8 cellular contexts compared by ENCODE assay signal in genomic region chr12:75964150-75964549, GRCh38.
DNase-seq lines count a peak whose midpoint lies in the region; ATAC-seq, FAIRE-seq and TF ChIP-seq lines count a peak whose summit lies in the region.

No MANE protein-coding gene starts in this region.

- no peaks in the 10 kb centered on the region for H3K9me3 ChIP-seq in HCT116 (ENCODE audit: control insufficient read depth in 1 of 2, insufficient read depth in 1 of 2, low read depth in 1 of 2, low read length in 2 of 2)

- TF ChIP-seq RAD21 in HCT116 (IDR thresholded peaks at IDR 0.05; ENCODE audit: low read depth): no peak

- no peaks in the 10 kb centered on the region for H3K9me3 Mint-ChIP-seq in chondrocyte (ENCODE audit: low read depth)

- RAD21 ChIA-PET in HCT116 (lab: Charles Lee; ENCODE audit: low non-redundant PET in 1 of 2, low total read pairs in 2 of 2, uncharacterized antibody in 2 of 2, unreplicated experiment in 2 of 2): no interaction called here

- POLR2A ChIA-PET in GM10248 (lab: Yijun Ruan, JAX) (no interaction called here), HCT116 (lab: Charles Lee) (no interaction called here)

- H2AFZ ChIP-seq in HCT116 (ENCODE audit: low read depth, low read length, poor library complexity, severe bottlenecking): no peak overlapping the region

- DNase-seq in GM10248 (ENCODE audit: extremely low spot score): peak; percentile 26
- no peak for DNase-seq in HCT116 (ENCODE audit: low read depth, low spot score)
- DNase-seq in RPMI8226: peak; percentile 62
- peak; percentile 58 for DNase-seq in medulla oblongata (ENCODE audit: extremely low spot score)
- no peak for DNase-seq in NCI-H1694 (lab: John Stamatoyannopoulos, UW)
- no peak for DNase-seq in chondrocyte (ENCODE audit: low spot score)
- no peak for DNase-seq in D721Med (ENCODE audit: insufficient read length, low spot score)
- no peak for DNase-seq in NCI-H187 treated with DMSO at 0.1 percent for 48 hours (lab: John Stamatoyannopoulos, UW)

- H3K4me1 ChIP-seq in HCT116 (ENCODE audit: control insufficient read depth in 1 of 2, insufficient read depth in 2 of 2, low read length in 2 of 2): peaks cover 38 to 66% of the 10 kb centered on the region in 2 experiments

- H3K9me2 ChIP-seq in HCT116 (ENCODE audit: insufficient read depth): no peaks in the 10 kb centered on the region

- ATAC-seq in HCT116: peak; percentile 43; the same call in 1 of the 2 replicates

- H3K36me3 ChIP-seq in HCT116 (ENCODE audit: control insufficient read depth in 1 of 2, insufficient read depth in 2 of 2, low read length in 2 of 2): no peaks in the 10 kb centered on the region

- no TSS peak for BruUV-seq in HCT116 (replicated peaks; lab: Mats Ljungman, UMichigan)

- H3K79me2 ChIP-seq in HCT116 (ENCODE audit: insufficient read depth, low read length): no peaks in the 10 kb centered on the region

- H3K36me3 Mint-ChIP-seq in chondrocyte (ENCODE audit: low read depth): no peaks in the 10 kb centered on the region

- no peak for FAIRE-seq in D721Med (lab: Jason Lieb, UNC)

- no peak for TF ChIP-seq POLR2A in HCT116 (IDR thresholded peaks at IDR 0.05; ENCODE audit: borderline replicate concordance, extremely low read depth, insufficient read depth, insufficient read length)

- TF ChIP-seq CTCF in GM10248 (IDR thresholded peaks at IDR 0.05; ENCODE audit: control extremely low read depth, extremely low read depth, low read depth, missing control alignments) (no peak), HCT116 (IDR thresholded peaks at IDR 0.05 in 2 of 3, conservative IDR thresholded peaks at IDR 0.05 in 1 of 3; ENCODE audit: borderline replicate concordance in 1 of 3, insufficient read depth in 1 of 3, low read depth in 2 of 3, low read length in 2 of 3) (no peak), chondrocyte (IDR thresholded peaks at IDR 0.05) (no peak), D721Med (IDR thresholded peaks at IDR 0.05; ENCODE audit: insufficient read depth, missing control alignments) (no peak)

- CTCF ChIA-PET in GM10248 (lab: Yijun Ruan, JAX) (no interaction called here), HCT116 (lab: Charles Lee) (no interaction called here)

- H3K27ac Mint-ChIP-seq in chondrocyte (ENCODE audit: unreplicated experiment): no peak overlapping the region

- intact Hi-C loops in HCT116 (cut with micrococcal nuclease): no loop called here

- no peaks in the 10 kb centered on the region for H4K20me1 ChIP-seq in HCT116 (ENCODE audit: insufficient read depth)

- H3K4me1 Mint-ChIP-seq in chondrocyte (ENCODE audit: low read depth): peaks cover 11% of the 10 kb centered on the region

- H3K4me2 ChIP-seq in HCT116 (ENCODE audit: low read length): peak overlapping the region; percentile 37

- H3K9ac ChIP-seq in HCT116 (ENCODE audit: low read length): no peak overlapping the region

- peak overlapping the region; percentile 31 for H3K27ac ChIP-seq in HCT116 (ENCODE audit: low read depth, low read length)

- no peaks in the 10 kb centered on the region for H3K27me3 ChIP-seq in HCT116 (ENCODE audit: insufficient read depth, low read length)

- no peak overlapping the region for H3K4me3 Mint-ChIP-seq in chondrocyte (ENCODE audit: unreplicated experiment)

- no peak overlapping the region for H3K4me3 ChIP-seq in HCT116 (replicated peaks in 1 of 2; ENCODE audit: low read depth in 1 of 2, low read length in 2 of 2)

- H3K27me3 Mint-ChIP-seq in chondrocyte (ENCODE audit: low read depth): peaks cover 2% of the 10 kb centered on the region

TF ChIP-seq in HCT116, 20 proteins besides CTCF, POLR2A, EP300 and RAD21:
- TF ChIP-seq SIN3A (IDR thresholded peaks at IDR 0.05; ENCODE audit: low read depth): no peak
- TF ChIP-seq ATF3 (IDR thresholded peaks at IDR 0.05): no peak
- no peak for TF ChIP-seq FOSL1 (IDR thresholded peaks at IDR 0.05; ENCODE audit: low read depth)
- no peak for TF ChIP-seq EZH2 (IDR thresholded peaks at IDR 0.05)
- TF ChIP-seq ZFX (IDR thresholded peaks at IDR 0.05): no peak
- no peak for TF ChIP-seq TCF7L2 (IDR thresholded peaks at IDR 0.05; ENCODE audit: borderline replicate concordance, extremely low read depth, insufficient read depth, insufficient read length)
- TF ChIP-seq POLR2AphosphoS5 (IDR thresholded peaks at IDR 0.05; ENCODE audit: low read depth, low read length): no peak
- no peak for TF ChIP-seq EZH2phosphoT487 (IDR thresholded peaks at IDR 0.05; ENCODE audit: borderline replicate concordance)
- TF ChIP-seq CBX3 (IDR thresholded peaks at IDR 0.05; ENCODE audit: low read depth): no peak
- no peak for TF ChIP-seq SP1 (IDR thresholded peaks at IDR 0.05; ENCODE audit: low read depth)
- no peak for TF ChIP-seq JUND (IDR thresholded peaks at IDR 0.05)
- no peak for TF ChIP-seq MAX (IDR thresholded peaks at IDR 0.05)
- no peak for TF ChIP-seq ELF1 (IDR thresholded peaks at IDR 0.05; ENCODE audit: borderline replicate concordance, low read depth)
- TF ChIP-seq CEBPB (IDR thresholded peaks at IDR 0.05; ENCODE audit: low read depth): no peak
- TF ChIP-seq YY1 (IDR thresholded peaks at IDR 0.05; ENCODE audit: extremely low read depth, insufficient replicate concordance, low read depth, low read length): no peak
- no peak for TF ChIP-seq REST (IDR thresholded peaks at IDR 0.05; ENCODE audit: low read depth)
- no peak for TF ChIP-seq EGR1 (IDR thresholded peaks at IDR 0.05; ENCODE audit: low read depth)
- no peak for TF ChIP-seq SRF (IDR thresholded peaks at IDR 0.05; ENCODE audit: low read depth)
- TF ChIP-seq ZNF274 (IDR thresholded peaks at IDR 0.05; ENCODE audit: low read depth, low read length): no peak

Comparison
In these comparisons a context has a peak if more than half of its experiments do, and no peak if none do; other contexts are left out.
1. DNase-seq: peak in GM10248 (single experiment), RPMI8226 (single experiment) and medulla oblongata (single experiment); none in HCT116 (single experiment), NCI-H1694 (single experiment), chondrocyte (single experiment), D721Med (single experiment) and NCI-H187 treated with DMSO at 0.1 percent for 48 hours (single experiment).